8 cellular contexts compared by ENCODE assay signal in genomic region chr14:88563845-88564244, GRCh38. TPM values are rescaled to one million over a fixed set of nuclear protein-coding genes. Genes with fewer than 3 reads are reported as not detected.
DNase-seq lines count a peak whose midpoint lies in the region; ATAC-seq and TF ChIP-seq lines count a peak whose summit lies in the region.

No MANE protein-coding gene starts in this region.

- peaks cover 0 to 7% of the 10 kb centered on the region in 2 donors for H3K27me3 Mint-ChIP-seq in T-cell

- DNase-seq in GM12865 (ENCODE audit: low read depth) (no peak), T-cell (no peak), fibroblast of villous mesenchyme (ENCODE audit: low read depth) (no peak), gastrocnemius medialis (no peak), NCI-H1105 (lab: John Stamatoyannopoulos, UW) (no peak), DMS114 treated with DMSO at 0.1 percent for 48 hours (lab: John Stamatoyannopoulos, UW; ENCODE audit: unreplicated experiment) (no peak)
- DNase-seq in activated CD8-positive, alpha-beta memory T cell treated with anti-CD3 and anti-CD28 coated beads, Interleukin-2, amount 50 U/mL, for 4 hours, result no peak

- peaks cover 28 to 31% (median 30%) of the 10 kb centered on the region in 3 donors for H3K4me1 Mint-ChIP-seq in T-cell

- CTCF ChIA-PET in T-cell (lab: Charles Lee), result interaction anchor here in 1 of 2 donors (0.6 kb wide), 1 partner anchor 184 kb away, joined by 3 read pairs; no protein-coding TSS in a partner anchor

- no peaks in the 10 kb centered on the region for H3K9me3 Mint-ChIP-seq in T-cell

- H3K9me3 ChIP-seq in gastrocnemius medialis, result no peaks in the 10 kb centered on the region

- no peak for ATAC-seq in T-cell (replicated peaks in 1 of 4)
- no peak for ATAC-seq in gastrocnemius medialis
- no peak for ATAC-seq in HG03354 (IDR thresholded peaks at IDR 0.05; ENCODE audit: poor library complexity, severe bottlenecking, unreplicated experiment)

- peak overlapping the region; percentile 82 to 89 (median 88) for H3K27ac ChIP-seq in gastrocnemius medialis

- in situ Hi-C loops in gastrocnemius medialis (cut with MboI; ENCODE audit: low sequenced_read_pairs in 4 of 4), result loop anchor here in 1 of 4 donors (25.0 kb wide), 1 partner anchor 1823 kb away; the partner anchor contains the start of gene CALM1

- intact Hi-C loops in gastrocnemius medialis (cut with DNase I; ENCODE audit: low total_unique reads), result no loop called here

- peak overlapping the region; percentile 95 for H3K4me3 ChIP-seq in GM12865 (ENCODE audit: low read depth, low read length)
- peak overlapping the region; percentile 88 for H3K4me3 ChIP-seq in fibroblast of villous mesenchyme (ENCODE audit: low read depth, low read length)
- peak overlapping the region; percentile 80 to 95 (median 87) for H3K4me3 ChIP-seq in gastrocnemius medialis

- POLR2A ChIA-PET in T-cell (lab: Charles Lee), result no interaction called here

- TF ChIP-seq CTCF in GM12865 (IDR thresholded peaks at IDR 0.05; ENCODE audit: insufficient read depth, low read depth, low read length, missing control alignments), result no peak
- no peak for TF ChIP-seq CTCF in fibroblast of villous mesenchyme (IDR thresholded peaks at IDR 0.05; ENCODE audit: insufficient read depth, low read depth, low read length)
- TF ChIP-seq CTCF in gastrocnemius medialis (IDR thresholded peaks at IDR 0.05 in 4 of 5, conservative IDR thresholded peaks at IDR 0.05 in 1 of 5), result no peak

- no peak for TF ChIP-seq POLR2A in gastrocnemius medialis (IDR thresholded peaks at IDR 0.05)

- peak overlapping the region; percentile 75 to 82 for H3K27ac Mint-ChIP-seq in T-cell

- no peaks in the 10 kb centered on the region for H3K27me3 ChIP-seq in gastrocnemius medialis

- peak overlapping the region; percentile 80 to 95 (median 93) for H3K4me3 Mint-ChIP-seq in T-cell

- H3K4me1 ChIP-seq in gastrocnemius medialis, result peaks cover 14 to 17% of the 10 kb centered on the region in 2 donors

- H3K36me3 Mint-ChIP-seq in T-cell, result peaks cover 10% of the 10 kb centered on the region

- peaks cover 0 to 13% of the 10 kb centered on the region in 2 donors for H3K36me3 ChIP-seq in gastrocnemius medialis

RNA-seq across cellular contexts. Expression of gene ZC3H14, which starts 1.0 kb away (rescaled TPM):
- total RNA-seq in T-cell (10 to 100 TPM; 32.2 to 50.6 (median 40.1) TPM), fibroblast of villous mesenchyme (83.1 and 85.5 TPM in 2 replicates), gastrocnemius medialis (10 to 100 TPM; 34.0 to 49.5 (median 42.4) TPM)

RNA-seq across cellular contexts. Expression of gene PTPN21, which starts 9.0 kb away (rescaled TPM):
- total RNA-seq in T-cell (under 1 TPM in 3 of 5 donors, not detected in 2; 0.07 to 0.60 (median 0.18) TPM), fibroblast of villous mesenchyme (14.2 TPM in 2 replicates), gastrocnemius medialis (10 to 100 TPM in 2 of 4 donors, 1 to 10 TPM in 2; 5.6 to 11.1 (median 8.6) TPM)
